ENCODE assay signal across 2 cellular contexts in the genomic region with DNA sequence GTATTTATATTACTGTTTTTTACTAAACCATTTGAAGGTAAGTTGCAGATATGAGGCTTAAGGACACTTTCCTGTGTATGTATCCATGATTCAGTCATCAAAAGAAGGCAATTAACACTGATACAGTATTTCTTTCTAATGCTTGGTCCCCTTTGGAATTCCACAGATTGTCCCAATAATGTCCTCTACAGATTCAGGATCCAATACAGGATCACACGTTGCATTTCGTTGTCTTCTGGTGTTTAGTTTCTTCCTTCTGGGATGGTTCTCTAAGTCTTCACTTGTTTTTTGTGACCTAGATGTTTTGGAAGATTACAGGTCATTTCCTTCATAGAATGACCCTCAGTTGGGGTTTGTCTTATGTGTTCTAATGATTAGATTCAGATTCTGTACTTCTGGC.
A peak's percentile ranks its signal among the peaks of the same experiment; 100 is the strongest.
TF ChIP-seq lines count a peak whose summit lies in the region.

No MANE protein-coding gene starts in this region.

TF ChIP-seq in IMR-90, 13 proteins besides CTCF, POLR2A, EP300 and RAD21:
- no peak for TF ChIP-seq CHD1 (IDR thresholded peaks at IDR 0.05; ENCODE audit: low read depth, low read length)
- TF ChIP-seq MAFK (IDR thresholded peaks at IDR 0.05; ENCODE audit: low read depth, low read length) = no peak
- TF ChIP-seq USF2 (IDR thresholded peaks at IDR 0.05; ENCODE audit: low read depth, low read length) = no peak
- no peak for TF ChIP-seq FOS (IDR thresholded peaks at IDR 0.05; ENCODE audit: low read depth, low read length)
- no peak for TF ChIP-seq ELK1 (IDR thresholded peaks at IDR 0.05; ENCODE audit: borderline replicate concordance, low read depth, low read length)
- no peak for TF ChIP-seq SMC3 (IDR thresholded peaks at IDR 0.05; ENCODE audit: low read depth, low read length)
- TF ChIP-seq RCOR1 (IDR thresholded peaks at IDR 0.05; ENCODE audit: insufficient replicate concordance, low read length) = no peak
- TF ChIP-seq MAZ (IDR thresholded peaks at IDR 0.05; ENCODE audit: borderline replicate concordance, low read depth, low read length) = no peak
- no peak for TF ChIP-seq NFE2L2 (IDR thresholded peaks at IDR 0.05; ENCODE audit: low read depth, low read length)
- TF ChIP-seq MXI1 (IDR thresholded peaks at IDR 0.05; ENCODE audit: borderline replicate concordance, low read depth, low read length) = no peak
- no peak for TF ChIP-seq CEBPB (IDR thresholded peaks at IDR 0.05; ENCODE audit: low read depth, low read length)
- TF ChIP-seq BHLHE40 (IDR thresholded peaks at IDR 0.05; ENCODE audit: low read depth, low read length) = no peak
- no peak for TF ChIP-seq RFX5 (IDR thresholded peaks at IDR 0.05; ENCODE audit: low read depth, low read length)

TF ChIP-seq in K562, 482 proteins besides CTCF, POLR2A, EP300 and RAD21:
- TF ChIP-seq ZFP36 (IDR thresholded peaks at IDR 0.05; ENCODE audit: low read depth, low read length, partially characterized antibody) (peak; percentile 54), MAFF (IDR thresholded peaks at IDR 0.05; ENCODE audit: low read length) (no peak), ZNF436 (CRISPR knock-in tag; IDR thresholded peaks at IDR 0.05) (no peak), BMI1 (IDR thresholded peaks at IDR 0.05; ENCODE audit: low read length) (peak; percentile 81), CBX8 (IDR thresholded peaks at IDR 0.05; ENCODE audit: borderline replicate concordance, extremely low read depth, low read depth, low read length, poor library complexity, severe bottlenecking) (peak; percentile 82), RNF2 (IDR thresholded peaks at IDR 0.05) (peak; percentile 56; the same call in 1 of the 2 replicates)
